Comparison of ENCODE assay signal across 1 cellular context in genomic region chr2:240584486-240585031, GRCh38.
TF ChIP-seq lines count a peak whose summit lies in the region.

No MANE protein-coding gene starts in this region.

TF ChIP-seq in neural cell, 6 proteins besides CTCF, POLR2A, EP300 and RAD21 (continued from another document):
- TF ChIP-seq, protein P1, sequence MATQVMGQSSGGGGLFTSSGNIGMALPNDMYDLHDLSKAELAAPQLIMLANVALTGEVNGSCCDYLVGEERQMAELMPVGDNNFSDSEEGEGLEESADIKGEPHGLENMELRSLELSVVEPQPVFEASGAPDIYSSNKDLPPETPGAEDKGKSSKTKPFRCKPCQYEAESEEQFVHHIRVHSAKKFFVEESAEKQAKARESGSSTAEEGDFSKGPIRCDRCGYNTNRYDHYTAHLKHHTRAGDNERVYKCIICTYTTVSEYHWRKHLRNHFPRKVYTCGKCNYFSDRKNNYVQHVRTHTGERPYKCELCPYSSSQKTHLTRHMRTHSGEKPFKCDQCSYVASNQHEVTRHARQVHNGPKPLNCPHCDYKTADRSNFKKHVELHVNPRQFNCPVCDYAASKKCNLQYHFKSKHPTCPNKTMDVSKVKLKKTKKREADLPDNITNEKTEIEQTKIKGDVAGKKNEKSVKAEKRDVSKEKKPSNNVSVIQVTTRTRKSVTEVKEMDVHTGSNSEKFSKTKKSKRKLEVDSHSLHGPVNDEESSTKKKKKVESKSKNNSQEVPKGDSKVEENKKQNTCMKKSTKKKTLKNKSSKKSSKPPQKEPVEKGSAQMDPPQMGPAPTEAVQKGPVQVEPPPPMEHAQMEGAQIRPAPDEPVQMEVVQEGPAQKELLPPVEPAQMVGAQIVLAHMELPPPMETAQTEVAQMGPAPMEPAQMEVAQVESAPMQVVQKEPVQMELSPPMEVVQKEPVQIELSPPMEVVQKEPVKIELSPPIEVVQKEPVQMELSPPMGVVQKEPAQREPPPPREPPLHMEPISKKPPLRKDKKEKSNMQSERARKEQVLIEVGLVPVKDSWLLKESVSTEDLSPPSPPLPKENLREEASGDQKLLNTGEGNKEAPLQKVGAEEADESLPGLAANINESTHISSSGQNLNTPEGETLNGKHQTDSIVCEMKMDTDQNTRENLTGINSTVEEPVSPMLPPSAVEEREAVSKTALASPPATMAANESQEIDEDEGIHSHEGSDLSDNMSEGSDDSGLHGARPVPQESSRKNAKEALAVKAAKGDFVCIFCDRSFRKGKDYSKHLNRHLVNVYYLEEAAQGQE (IDR thresholded peaks at IDR 0.05; ENCODE audit: borderline replicate concordance), result no peak
TF ChIP-seq in neural cell: peak in this region for 0.
